In genomic region chr2:199911877-199912161, GRCh38 we compare ENCODE assay signal across 8 cellular contexts. TPM values are rescaled to one million over a fixed set of nuclear protein-coding genes. Genes with fewer than 3 reads are reported as not detected.
DNase-seq lines count a peak whose midpoint lies in the region; ATAC-seq, FAIRE-seq and TF ChIP-seq lines count a peak whose summit lies in the region.

No MANE protein-coding gene starts in this region.

- peaks cover 7% of the 10 kb centered on the region; the same call in 2 of the 3 replicates for H3K4me1 ChIP-seq in A549
- no peaks in the 10 kb centered on the region for H3K4me1 ChIP-seq in IMR-90 (ENCODE audit: control insufficient read depth, insufficient read depth, low read length)
- peaks cover 18% of the 10 kb centered on the region for H3K4me1 ChIP-seq in mucosa of stomach (ENCODE audit: control insufficient read depth, insufficient read depth, low read length)

- H3K79me1 ChIP-seq in IMR-90 (ENCODE audit: low read depth in 1 of 2, low read length in 2 of 2) = peaks cover 5 to 14% of the 10 kb centered on the region in 2 experiments

- peak overlapping the region; percentile 91 for H3K14ac ChIP-seq in IMR-90 (replicated peaks; ENCODE audit: low read depth, low read length)

- no peaks in the 10 kb centered on the region for H3K9me1 ChIP-seq in IMR-90 (ENCODE audit: insufficient read depth, low read length)

- ATAC-seq in A549 (no peak), IMR-90 (ENCODE audit: low read depth) (no peak; the same call in 1 of the 2 replicates), GM18867 (IDR thresholded peaks at IDR 0.05; ENCODE audit: unreplicated experiment) (no peak), HG03432 (IDR thresholded peaks at IDR 0.05; ENCODE audit: unreplicated experiment) (no peak), GM21515 (IDR thresholded peaks at IDR 0.05; ENCODE audit: unreplicated experiment) (no peak)

- no peak overlapping the region for H3K18ac ChIP-seq in IMR-90 (ENCODE audit: low read depth, low read length)

- no peak overlapping the region for H2BK20ac ChIP-seq in IMR-90 (ENCODE audit: low read depth, low read length)

- no peak for FAIRE-seq in A549 (lab: Jason Lieb, UNC)

- POLR2A ChIA-PET in A549 (lab: Yijun Ruan, JAX) = interaction anchor here (0.7 kb wide), 1 partner anchor 15 kb away, joined by 3 read pairs; no protein-coding TSS in a partner anchor
- POLR2A ChIA-PET in IMR-90 (lab: Charles Lee; ENCODE audit: unreplicated experiment) = no interaction called here

- peak overlapping the region; percentile 99 for H2AFZ ChIP-seq in IMR-90 (replicated peaks; ENCODE audit: low read length, poor library complexity)

- no peak for DNase-seq in A549 (ENCODE audit: low read depth in 1 of 2, low spot score in 1 of 2)
- no peak for DNase-seq in IMR-90
- no peak for DNase-seq in choroid plexus epithelial cell (ENCODE audit: low read depth)
- DNase-seq in GDM1 (lab: John Stamatoyannopoulos, UW) = no peak

- dilution Hi-C loops in IMR-90 (cut with HindIII; ENCODE audit: low sequenced_read_pairs, unreplicated experiment) = no loop called here

- H4K91ac ChIP-seq in IMR-90 (ENCODE audit: insufficient read depth, low read depth, low read length) = peak overlapping the region; percentile 66; the same call in 1 of the 2 replicates

- H3K27ac ChIP-seq in A549 (peak overlapping the region; percentile 88 to 97), IMR-90 (ENCODE audit: insufficient read depth, low read length) (peak overlapping the region; percentile 90)

- TF ChIP-seq EP300 in A549 (IDR thresholded peaks at IDR 0.05) = no peak

- H2AK9ac ChIP-seq in IMR-90 (replicated peaks; ENCODE audit: low read depth, low read length, poor library complexity) = peak overlapping the region; percentile 70

- TF ChIP-seq POLR2A in A549 (IDR thresholded peaks at IDR 0.05; ENCODE audit: low read length) (no peak), IMR-90 (IDR thresholded peaks at IDR 0.05; ENCODE audit: low read depth, low read length) (no peak)

- in situ Hi-C loops in IMR-90 (cut with MboI; ENCODE audit: low sequenced_read_pairs) = no loop called here

- peak overlapping the region; percentile 59 to 87; a peak in 3 of 4 replicates for H4K8ac ChIP-seq in IMR-90 (ENCODE audit: low read depth in 2 of 2, low read length in 2 of 2)

- no peak overlapping the region; the same call in 1 of the 2 replicates for H4K5ac ChIP-seq in IMR-90 (ENCODE audit: low read depth, low read length)

- WGBS in A549 (ENCODE audit: missing lambda C conversion rate) = under 1% methylated on average over 13 of the region's 13 CpGs
- WGBS in IMR-90 (ENCODE audit: extremely low coverage in 2 of 2, insufficient read length in 1 of 2), 2 experiments = no CpG with 5 or more reads among the region's 13 CpGs

- H3K9me3 ChIP-seq in A549 (peaks cover 4% of the 10 kb centered on the region; the same call in 2 of the 3 replicates), IMR-90 (ENCODE audit: control insufficient read depth, insufficient read depth, low read length) (no peaks in the 10 kb centered on the region), mucosa of stomach (ENCODE audit: control insufficient read depth, low read length) (no peaks in the 10 kb centered on the region)

- H2AK5ac ChIP-seq in IMR-90 (ENCODE audit: low read depth, low read length) = peak overlapping the region; percentile 61

- no peak overlapping the region for H2BK15ac ChIP-seq in IMR-90 (ENCODE audit: low read depth, low read length)

- peak overlapping the region; percentile 77 for H3K56ac ChIP-seq in IMR-90 (ENCODE audit: extremely low read depth, insufficient read depth, low read length)

- peak overlapping the region; percentile 69 for H3K4me2 ChIP-seq in A549
- H3K4me2 ChIP-seq in IMR-90 (ENCODE audit: low read depth, low read length) = peak overlapping the region; percentile 76

- peaks cover 6% of the 10 kb centered on the region for H3K36me3 ChIP-seq in IMR-90 (ENCODE audit: control insufficient read depth, insufficient read depth, low read length)
- no peaks in the 10 kb centered on the region for H3K36me3 ChIP-seq in mucosa of stomach (ENCODE audit: control insufficient read depth, insufficient read depth, low read length)

- H3K23ac ChIP-seq in IMR-90 (ENCODE audit: low read depth, low read length) = peak overlapping the region; percentile 87

- no TSS peak for BruUV-seq in IMR-90 (replicated peaks; lab: Mats Ljungman, UMichigan)

- peaks cover 17% of the 10 kb centered on the region; the same call in 1 of the 2 replicates for H4K20me1 ChIP-seq in IMR-90 (ENCODE audit: insufficient read depth, low read length)

- TF ChIP-seq RAD21 in A549 (conservative IDR thresholded peaks at IDR 0.05 in 1 of 2, IDR thresholded peaks at IDR 0.05 in 1 of 2) (no peak), IMR-90 (IDR thresholded peaks at IDR 0.05; ENCODE audit: low read length) (no peak)

- peak overlapping the region; percentile 55 for H3K4me3 ChIP-seq in A549
- peak overlapping the region; percentile 80 for H3K4me3 ChIP-seq in IMR-90 (ENCODE audit: insufficient read depth, low read depth, low read length)
- peak overlapping the region; percentile 96 for H3K4me3 ChIP-seq in choroid plexus epithelial cell (ENCODE audit: low read depth, low read length)
- peak overlapping the region; percentile 91 for H3K4me3 ChIP-seq in mucosa of stomach (ENCODE audit: low read length)

- H3K4ac ChIP-seq in IMR-90 (ENCODE audit: low read depth, low read length) = peak overlapping the region; percentile 85

- H2BK120ac ChIP-seq in IMR-90 (ENCODE audit: low read depth, low read length) = peak overlapping the region; percentile 63; the same call in 1 of the 2 replicates

- TF ChIP-seq CTCF in A549 (IDR thresholded peaks at IDR 0.05) (no peak), IMR-90 (conservative IDR thresholded peaks at IDR 0.05; ENCODE audit: low read depth, low read length) (no peak), choroid plexus epithelial cell (conservative IDR thresholded peaks at IDR 0.05; ENCODE audit: low read depth, low read length) (no peak)

- intact Hi-C loops in IMR-90 (cut with micrococcal nuclease) = no loop called here

- H3K9ac ChIP-seq in IMR-90 (ENCODE audit: low read depth, low read length) (peak overlapping the region; percentile 87), mucosa of stomach (ENCODE audit: low read length) (peak overlapping the region; percentile 90)

- H2BK5ac ChIP-seq in IMR-90 (ENCODE audit: low read depth, low read length, poor library complexity, severe bottlenecking) = peak overlapping the region; percentile 85

- CTCF ChIA-PET in A549 (lab: Yijun Ruan, JAX) (interaction anchor here (1.4 kb wide), 1 partner anchor 29 kb away, joined by 3 read pairs; no protein-coding TSS in a partner anchor), IMR-90 (lab: Yijun Ruan, JAX) (no interaction called here)

- H3K27me3 ChIP-seq in IMR-90 (ENCODE audit: control insufficient read depth, insufficient read depth, low read length) (no peaks in the 10 kb centered on the region), mucosa of stomach (ENCODE audit: control insufficient read depth, insufficient read depth, low read length) (no peaks in the 10 kb centered on the region)

TF ChIP-seq in A549, 52 proteins besides CTCF, POLR2A, EP300 and RAD21:
- TF ChIP-seq TFCP2L1 (CRISPR knock-in tag; IDR thresholded peaks at IDR 0.05) (no peak), MYC (IDR thresholded peaks at IDR 0.05; ENCODE audit: borderline replicate concordance, low read length) (0 out of 2 replicates have a peak, but pooled peaks have one; percentile 23), FOXS1 (CRISPR knock-in tag; IDR thresholded peaks at IDR 0.05) (no peak), MAZ (IDR thresholded peaks at IDR 0.05; ENCODE audit: borderline replicate concordance, low read depth, low read length) (no peak), BHLHE40 (IDR thresholded peaks at IDR 0.05; ENCODE audit: low read depth, low read length) (no peak), CEBPB (IDR thresholded peaks at IDR 0.05) (no peak)

TF ChIP-seq in IMR-90, 13 proteins besides CTCF, POLR2A, EP300 and RAD21 (continues in another document):
- TF ChIP-seq MXI1 (IDR thresholded peaks at IDR 0.05; ENCODE audit: borderline replicate concordance, low read depth, low read length) (no peak), SMC3 (IDR thresholded peaks at IDR 0.05; ENCODE audit: low read depth, low read length) (no peak), BHLHE40 (IDR thresholded peaks at IDR 0.05; ENCODE audit: low read depth, low read length) (no peak), CEBPB (IDR thresholded peaks at IDR 0.05; ENCODE audit: low read depth, low read length) (no peak), RCOR1 (IDR thresholded peaks at IDR 0.05; ENCODE audit: insufficient replicate concordance, low read length) (no peak), MAFK (IDR thresholded peaks at IDR 0.05; ENCODE audit: low read depth, low read length) (no peak)

RNA-seq across cellular contexts. Expression of gene C2orf69, which starts 0.7 kb away (rescaled TPM):
- polyA plus RNA-seq in A549 (2011; rRNA removed) (6.4 and 9.3 TPM in 2 replicates), A549 (2017; fragmentation: RNase III; extraction: RNeasy Plus Mini Kit Qiagen cat#74134 plus additional on column Dnase treatment) (9.2 to 9.9 TPM (median 9.4 TPM) in 3 replicates), IMR-90 (2012; rRNA removed) (3.0 and 3.1 TPM in 2 replicates)
- 2.1 and 3.5 TPM in 2 replicates for polyA plus RNA-seq in A549 (2012; cell fraction: cytosol; rRNA removed)
- polyA plus RNA-seq in A549 (2012; cell fraction: nucleus; rRNA removed) = 1.6 and 4.0 TPM in 2 replicates
- polyA minus RNA-seq in A549 (2011; rRNA and poly(A)+ RNA removed) = 2.7 and 3.1 TPM in 2 replicates
- total RNA-seq in IMR-90 (2012; rRNA removed) = 4.7 and 11.1 TPM in 2 replicates
- 1.3 and 1.8 TPM in 2 replicates for polyA plus RNA-seq in IMR-90 (2012; cell fraction: cytosol; rRNA removed)
- 1.3 and 1.4 TPM in 2 replicates for polyA plus RNA-seq in IMR-90 (2012; cell fraction: nucleus; rRNA removed; ENCODE audit: low replicate concordance)

RNA-seq across cellular contexts. Expression of gene TYW5, which starts 43.5 kb away (rescaled TPM):
- polyA plus RNA-seq in A549 (2011; rRNA removed) (10.1 and 15.2 TPM in 2 replicates), A549 (2017; fragmentation: RNase III; extraction: RNeasy Plus Mini Kit Qiagen cat#74134 plus additional on column Dnase treatment) (7.8 to 9.0 TPM (median 8.2 TPM) in 3 replicates), IMR-90 (2012; rRNA removed) (3.2 and 4.0 TPM in 2 replicates)
- 2.9 and 3.1 TPM in 2 replicates for polyA plus RNA-seq in A549 (2012; cell fraction: cytosol; rRNA removed)
- polyA plus RNA-seq in A549 (2012; cell fraction: nucleus; rRNA removed) = 2.4 and 4.4 TPM in 2 replicates
- polyA minus RNA-seq in A549 (2011; rRNA and poly(A)+ RNA removed) = 4.7 and 4.9 TPM in 2 replicates
- 3.8 and 6.9 TPM in 2 replicates for total RNA-seq in IMR-90 (2012; rRNA removed)
- polyA plus RNA-seq in IMR-90 (2012; cell fraction: cytosol; rRNA removed) = 0.36 and 0.38 TPM in 2 replicates
- 1.4 and 9.5 TPM in 2 replicates for polyA plus RNA-seq in IMR-90 (2012; cell fraction: nucleus; rRNA removed; ENCODE audit: low replicate concordance)

RNA-seq across cellular contexts. Expression of gene MAIP1, which starts 43.6 kb away (rescaled TPM):
- polyA plus RNA-seq in A549 (2011; rRNA removed) (36.0 and 36.9 TPM in 2 replicates), A549 (2017; fragmentation: RNase III; extraction: RNeasy Plus Mini Kit Qiagen cat#74134 plus additional on column Dnase treatment) (50.4 to 51.8 TPM (median 50.9 TPM) in 3 replicates), IMR-90 (2012; rRNA removed) (14.2 and 15.0 TPM in 2 replicates)
- 26.7 and 39.8 TPM in 2 replicates for polyA plus RNA-seq in A549 (2012; cell fraction: cytosol; rRNA removed)
- 12.5 and 25.5 TPM in 2 replicates for polyA plus RNA-seq in A549 (2012; cell fraction: nucleus; rRNA removed)
- 12.7 and 15.1 TPM in 2 replicates for polyA minus RNA-seq in A549 (2011; rRNA and poly(A)+ RNA removed)
- total RNA-seq in IMR-90 (2012; rRNA removed) = 16.8 and 18.3 TPM in 2 replicates
- 2.8 and 8.5 TPM in 2 replicates for polyA plus RNA-seq in IMR-90 (2012; cell fraction: cytosol; rRNA removed)
- polyA plus RNA-seq in IMR-90 (2012; cell fraction: nucleus; rRNA removed; ENCODE audit: low replicate concordance) = 5.5 TPM in 2 replicates
